11 cellular contexts compared by ENCODE assay signal in the genomic region with DNA sequence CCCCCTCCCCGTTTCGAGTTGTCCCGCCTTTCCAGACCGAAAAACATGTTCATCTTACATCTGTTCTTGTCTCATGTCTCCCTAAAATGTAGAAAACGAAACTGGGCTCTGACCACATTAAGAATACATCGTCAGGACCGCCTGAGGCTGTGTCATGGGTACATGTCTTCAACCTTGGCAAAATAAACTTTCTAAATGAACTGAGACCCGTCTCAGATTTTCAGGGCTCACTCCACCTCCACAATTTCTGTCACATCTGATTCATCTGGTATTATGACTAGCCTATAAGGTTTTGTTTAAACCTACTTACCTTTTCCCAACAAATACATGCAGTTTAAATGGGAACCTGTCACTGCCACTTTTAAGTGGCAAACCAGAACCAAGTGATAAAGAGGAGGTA. TPM values are rescaled to one million over a fixed set of nuclear protein-coding genes. Genes with fewer than 3 reads are reported as not detected.
DNase-seq lines count a peak whose midpoint lies in the region; ATAC-seq and TF ChIP-seq lines count a peak whose summit lies in the region.
"Had no signal": no experiment of that assay in that cellular context is flagged by ENCODE, and none has a peak within 500 bp of the region (broad histone marks: within the 10 kb centered on the region; RNA-seq: fewer than 3 reads in every experiment).

No MANE protein-coding gene starts in this region.

- H2AFZ ChIP-seq in SU-DHL-6 (ENCODE audit: low read depth, low read length, severe bottlenecking), result peak overlapping the region; percentile 16

- H3K4me3 Mint-ChIP-seq in activated CD4-positive, alpha-beta T cell treated with anti-CD3 and anti-CD28 coated beads, Interleukin-2, amount 10 ng/mL, durations not matched to agents 7 days and 5 days, result peak overlapping the region; percentile 85
- H3K4me3 Mint-ChIP-seq in stimulated activated memory B cell treated with anti-CD40 and anti-IgM and Interleukin-4, amounts not matched to agents 10 μg/mL and 1 μg/mL and 100 μg/mL, for 72 hours, result peak overlapping the region; percentile 82

- H3K27ac ChIP-seq in SU-DHL-6 (ENCODE audit: low read depth, low read length), result no peak overlapping the region
- peak overlapping the region; percentile 40 to 67 for H3K27ac ChIP-seq in esophagus (ENCODE audit: low read depth in 2 of 2, low read length in 1 of 2)
- H3K27ac ChIP-seq: psoas muscle had no signal

- no peaks in the 10 kb centered on the region for H4K20me1 ChIP-seq in SU-DHL-6 (ENCODE audit: low read depth, low read length)

- peak overlapping the region; percentile 62 for H3K27ac Mint-ChIP-seq in activated CD4-positive, alpha-beta T cell treated with anti-CD3 and anti-CD28 coated beads, Interleukin-2, amount 10 ng/mL, durations not matched to agents 7 days and 5 days
- H3K27ac Mint-ChIP-seq in stimulated activated memory B cell treated with anti-CD40 and anti-IgM and Interleukin-4, amounts not matched to agents 10 μg/mL and 1 μg/mL and 100 μg/mL, for 72 hours, result peak overlapping the region; percentile 78
- H3K27ac Mint-ChIP-seq: dendritic cell treated with granulocyte-macrophage colony-stimulating factor and Interleukin-4, amounts not matched to agents 40 ng/mL and 50 ng/mL, for 4 days had no signal

- H3K4me3 ChIP-seq in SU-DHL-6 (ENCODE audit: insufficient read depth, low read length, poor library complexity, severe bottlenecking), result peak overlapping the region; percentile 46
- H3K4me3 ChIP-seq in esophagus (ENCODE audit: low read depth in 1 of 2, low read length in 2 of 2), result peak overlapping the region; percentile 73 to 75
- H3K4me3 ChIP-seq: psoas muscle had no signal

- POLR2A ChIA-PET in activated CD4-positive, alpha-beta T cell treated with anti-CD3 and anti-CD28 coated beads, Interleukin-2, amount 10 ng/mL, durations not matched to agents 7 days and 5 days (lab: Charles Lee), result no interaction called here

- no peaks in the 10 kb centered on the region for H3K79me2 ChIP-seq in SU-DHL-6 (ENCODE audit: insufficient read depth, low read length)

- no peak for ATAC-seq in stimulated activated memory B cell treated with anti-CD40 and anti-IgM and Interleukin-4, amounts not matched to agents 10 μg/mL and 1 μg/mL and 100 μg/mL, for 72 hours
- no peak for ATAC-seq in GM18907 (IDR thresholded peaks at IDR 0.05; ENCODE audit: unreplicated experiment)
- ATAC-seq: psoas muscle had no signal

- H3K4me1 ChIP-seq in esophagus (ENCODE audit: control insufficient read depth in 2 of 2, insufficient read depth in 2 of 2, low read length in 1 of 2), result peaks cover 0 to 3% of the 10 kb centered on the region in 2 donors
- H3K4me1 ChIP-seq: psoas muscle had no signal

- no peak for TF ChIP-seq CTCF in SU-DHL-6 (IDR thresholded peaks at IDR 0.05; ENCODE audit: insufficient read depth, low read length, poor library complexity, severe bottlenecking)

- H3K9me3 Mint-ChIP-seq in activated CD4-positive, alpha-beta T cell treated with anti-CD3 and anti-CD28 coated beads, Interleukin-2, amount 10 ng/mL, durations not matched to agents 7 days and 5 days, result peaks cover 23% of the 10 kb centered on the region
- peaks cover 6% of the 10 kb centered on the region for H3K9me3 Mint-ChIP-seq in stimulated activated memory B cell treated with anti-CD40 and anti-IgM and Interleukin-4, amounts not matched to agents 10 μg/mL and 1 μg/mL and 100 μg/mL, for 72 hours

- peak; percentile 9 for DNase-seq in activated CD4-positive, alpha-beta T cell treated with anti-CD3 and anti-CD28 coated beads, Interleukin-2, amount 10 ng/mL, durations not matched to agents 7 days and 5 days
- DNase-seq in activated CD4-positive, alpha-beta T cell treated with anti-CD3 and anti-CD28 coated beads for 1 hour, result no peak
- DNase-seq in NCI-H82 treated with DMSO at 0.1 percent for 48 hours (lab: John Stamatoyannopoulos, UW; ENCODE audit: unreplicated experiment) (no peak), dedifferentiated amniotic fluid mesenchymal stem cell (ENCODE audit: extremely low spot score) (no peak)
- DNase-seq: ACHN, psoas muscle had no signal

- H3K9me3 ChIP-seq in SU-DHL-6 (ENCODE audit: insufficient read depth, low read length) (peaks cover 29% of the 10 kb centered on the region; the same call in 1 of the 2 replicates), esophagus (ENCODE audit: control insufficient read depth in 2 of 2, insufficient read depth in 1 of 2, low read depth in 1 of 2, low read length in 1 of 2) (peaks cover 0 to 7% of the 10 kb centered on the region in 2 donors)

- peaks cover 16% of the 10 kb centered on the region for H3K4me1 Mint-ChIP-seq in activated CD4-positive, alpha-beta T cell treated with anti-CD3 and anti-CD28 coated beads, Interleukin-2, amount 10 ng/mL, durations not matched to agents 7 days and 5 days
- peaks cover 17% of the 10 kb centered on the region for H3K4me1 Mint-ChIP-seq in stimulated activated memory B cell treated with anti-CD40 and anti-IgM and Interleukin-4, amounts not matched to agents 10 μg/mL and 1 μg/mL and 100 μg/mL, for 72 hours

- H3K36me3 Mint-ChIP-seq in activated CD4-positive, alpha-beta T cell treated with anti-CD3 and anti-CD28 coated beads, Interleukin-2, amount 10 ng/mL, durations not matched to agents 7 days and 5 days (ENCODE audit: low read depth), result peaks cover 31% of the 10 kb centered on the region
- peaks cover 36% of the 10 kb centered on the region for H3K36me3 Mint-ChIP-seq in stimulated activated memory B cell treated with anti-CD40 and anti-IgM and Interleukin-4, amounts not matched to agents 10 μg/mL and 1 μg/mL and 100 μg/mL, for 72 hours

- H3K4me2 ChIP-seq in SU-DHL-6 (ENCODE audit: low read depth, low read length, poor library complexity, severe bottlenecking), result peak overlapping the region; percentile 53

- 50 to 56% methylated on average over 8 of the region's 8 CpGs for WGBS in esophagus, 2 donors

- peaks cover 6% of the 10 kb centered on the region for H3K27me3 Mint-ChIP-seq in activated CD4-positive, alpha-beta T cell treated with anti-CD3 and anti-CD28 coated beads, Interleukin-2, amount 10 ng/mL, durations not matched to agents 7 days and 5 days
- H3K27me3 Mint-ChIP-seq in stimulated activated memory B cell treated with anti-CD40 and anti-IgM and Interleukin-4, amounts not matched to agents 10 μg/mL and 1 μg/mL and 100 μg/mL, for 72 hours, result no peaks in the 10 kb centered on the region

- H3F3A ChIP-seq in SU-DHL-6 (ENCODE audit: insufficient read depth), result no peaks in the 10 kb centered on the region

- H3K36me3 ChIP-seq in SU-DHL-6 (ENCODE audit: low read length) (no peaks in the 10 kb centered on the region), esophagus (ENCODE audit: control insufficient read depth in 2 of 2, insufficient read depth in 2 of 2, low read length in 1 of 2) (no peaks in the 10 kb centered on the region)

- no peaks in the 10 kb centered on the region for H3K9me2 ChIP-seq in SU-DHL-6 (replicated peaks; ENCODE audit: insufficient read depth, low read length)

- H3K27me3 ChIP-seq in SU-DHL-6 (ENCODE audit: low read length) (no peaks in the 10 kb centered on the region), esophagus (ENCODE audit: control insufficient read depth in 1 of 2, insufficient read depth in 2 of 2, low read length in 2 of 2) (no peaks in the 10 kb centered on the region)

- peak overlapping the region; percentile 39 for H3K9ac ChIP-seq in SU-DHL-6 (ENCODE audit: low read length)

- CTCF ChIA-PET in activated CD4-positive, alpha-beta T cell treated with anti-CD3 and anti-CD28 coated beads, Interleukin-2, amount 10 ng/mL, durations not matched to agents 7 days and 5 days (lab: Charles Lee), result no interaction called here

RNA-seq across cellular contexts. Expression of gene SDR42E1, which starts 0.6 kb away (rescaled TPM):
- total RNA-seq in activated CD4-positive, alpha-beta T cell treated with anti-CD3 and anti-CD28 coated beads, Interleukin-2, amount 10 ng/mL, durations not matched to agents 7 days and 5 days, result 10 to 100 TPM; 10.2 to 11.5 TPM
- 1 to 10 TPM; 2.3 to 3.6 TPM for polyA plus RNA-seq in esophagus

RNA-seq across cellular contexts. Expression of gene HSD17B2, which starts 24.4 kb away (rescaled TPM):
- not detected for total RNA-seq in activated CD4-positive, alpha-beta T cell treated with anti-CD3 and anti-CD28 coated beads, Interleukin-2, amount 10 ng/mL, durations not matched to agents 7 days and 5 days
- 1 to 10 TPM; 1.0 to 9.5 TPM for polyA plus RNA-seq in esophagus
- total RNA-seq: psoas muscle had no signal
